ENCODE assay signal across 17 cellular contexts in genomic region chr11:220650-221215, GRCh38. TPM values are rescaled to one million over a fixed set of nuclear protein-coding genes. Genes with fewer than 3 reads are reported as not detected.
"Had no signal": no experiment of that assay in that cellular context is flagged by ENCODE, and none has a peak within 500 bp of the region (broad histone marks: within the 10 kb centered on the region; RNA-seq: fewer than 3 reads in every experiment).

No MANE protein-coding gene starts in this region.

RNA-seq across cellular contexts. Expression of gene SCGB1C1, which starts 27.9 kb away (rescaled TPM):
- total RNA-seq: chondrocyte; dermis blood vessel endothelial cell; gastrocnemius medialis; heart left ventricle; kidney epithelial cell; left cardiac atrium; left lung; lower leg skin; lung microvascular endothelial cell; naive thymus-derived CD8-positive, alpha-beta T cell; osteocyte; prostate gland; right cardiac atrium; spleen; testis; urinary bladder had no signal
- polyA plus RNA-seq: esophagus; heart left ventricle; naive thymus-derived CD8-positive, alpha-beta T cell; right cardiac atrium; spleen; urinary bladder had no signal
